19 cellular contexts compared by ENCODE assay signal in the genomic region with DNA sequence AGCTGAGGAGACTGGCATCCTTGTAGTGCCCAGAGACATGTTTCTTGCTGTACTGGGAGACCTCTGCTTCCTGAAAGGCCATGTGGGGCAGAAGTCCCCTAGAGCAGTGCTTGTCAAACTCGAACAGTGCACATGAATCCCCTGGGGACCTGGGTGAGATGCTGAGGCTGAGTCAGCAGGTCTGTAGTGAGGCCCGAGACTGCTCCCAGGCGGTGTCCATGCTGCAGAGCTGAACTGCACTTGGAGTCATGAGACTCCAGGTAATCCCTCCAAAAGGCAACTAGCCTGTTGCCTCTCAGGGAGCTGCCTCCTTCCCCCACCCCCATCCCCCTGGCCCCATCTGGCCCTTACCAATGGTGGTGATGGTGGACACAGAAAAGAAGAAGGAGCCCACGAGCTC. TPM values are rescaled to one million over a fixed set of nuclear protein-coding genes. Genes with fewer than 3 reads are reported as not detected.
"Had no signal": no experiment of that assay in that cellular context is flagged by ENCODE, and none has a peak within 500 bp of the region (broad histone marks: within the 10 kb centered on the region; RNA-seq: fewer than 3 reads in every experiment).

No MANE protein-coding gene starts in this region.

- H3K36me3 ChIP-seq: breast epithelium, colonic mucosa, esophagus muscularis mucosa, gastrocnemius medialis, left ventricle myocardium inferior, prostate gland, transverse colon, vagina had no signal

- H3K9me3 ChIP-seq: breast epithelium, colonic mucosa, esophagus muscularis mucosa, gastrocnemius medialis, left ventricle myocardium inferior, prostate gland, transverse colon, vagina had no signal

- H3K27ac Mint-ChIP-seq: activated CD4-positive, alpha-beta memory T cell treated with anti-CD3 and anti-CD28 coated beads for 36 hours; activated naive CD4-positive, alpha-beta T cell treated with anti-CD3 and anti-CD28 coated beads for 36 hours; activated naive CD8-positive, alpha-beta T cell treated with anti-CD3 and anti-CD28 coated beads, Interleukin-2, amount 10 ng/mL, durations not matched to agents 7 days and 5 days; activated T-cell treated with anti-CD3 and anti-CD28 coated beads, Interleukin-2, amount 50 U/mL, for 72 hours; effector memory CD8-positive, alpha-beta T cell had no signal

- H3K4me1 Mint-ChIP-seq: neural crest cell had no signal

- H3K4me3 Mint-ChIP-seq: activated CD4-positive, alpha-beta memory T cell treated with anti-CD3 and anti-CD28 coated beads for 36 hours; activated naive CD4-positive, alpha-beta T cell treated with anti-CD3 and anti-CD28 coated beads for 36 hours; activated naive CD8-positive, alpha-beta T cell treated with anti-CD3 and anti-CD28 coated beads, Interleukin-2, amount 10 ng/mL, durations not matched to agents 7 days and 5 days; activated T-cell treated with anti-CD3 and anti-CD28 coated beads, Interleukin-2, amount 50 U/mL, for 72 hours; effector memory CD8-positive, alpha-beta T cell; naive thymus-derived CD4-positive, alpha-beta T cell; neural crest cell had no signal

- H3K27ac ChIP-seq: breast epithelium, colonic mucosa, dorsolateral prefrontal cortex, esophagus muscularis mucosa, gastrocnemius medialis, left ventricle myocardium inferior, prostate gland, transverse colon, vagina had no signal

- H3K36me3 Mint-ChIP-seq: activated CD4-positive, alpha-beta memory T cell treated with anti-CD3 and anti-CD28 coated beads for 36 hours; activated naive CD8-positive, alpha-beta T cell treated with anti-CD3 and anti-CD28 coated beads, Interleukin-2, amount 10 ng/mL, durations not matched to agents 7 days and 5 days; naive thymus-derived CD4-positive, alpha-beta T cell had no signal

- H3K9me3 Mint-ChIP-seq: activated CD4-positive, alpha-beta memory T cell treated with anti-CD3 and anti-CD28 coated beads for 36 hours; activated naive CD4-positive, alpha-beta T cell treated with anti-CD3 and anti-CD28 coated beads for 36 hours; activated naive CD8-positive, alpha-beta T cell treated with anti-CD3 and anti-CD28 coated beads, Interleukin-2, amount 10 ng/mL, durations not matched to agents 7 days and 5 days; activated T-cell treated with anti-CD3 and anti-CD28 coated beads, Interleukin-2, amount 50 U/mL, for 72 hours; effector memory CD8-positive, alpha-beta T cell; naive thymus-derived CD4-positive, alpha-beta T cell; neural crest cell had no signal

- H3K4me3 ChIP-seq: breast epithelium, colonic mucosa, dorsolateral prefrontal cortex, esophagus muscularis mucosa, gastrocnemius medialis, left ventricle myocardium inferior, prostate gland, transverse colon, vagina had no signal

RNA-seq across cellular contexts. Expression of a gene that starts 3.7 kb away (rescaled TPM):
- total RNA-seq: activated CD4-positive, alpha-beta memory T cell treated with anti-CD3 and anti-CD28 coated beads for 36 hours; activated naive CD4-positive, alpha-beta T cell treated with anti-CD3 and anti-CD28 coated beads for 36 hours; activated naive CD8-positive, alpha-beta T cell treated with anti-CD3 and anti-CD28 coated beads, Interleukin-2, amount 10 ng/mL, durations not matched to agents 7 days and 5 days; activated T-cell treated with anti-CD3 and anti-CD28 coated beads, Interleukin-2, amount 50 U/mL, for 72 hours; colonic mucosa; gastrocnemius medialis; lung microvascular endothelial cell; osteocyte; temporal lobe; vagina had no signal
- polyA plus RNA-seq: naive thymus-derived CD4-positive, alpha-beta T cell had no signal

RNA-seq across cellular contexts. Expression of a gene that starts 12.0 kb away (rescaled TPM):
- total RNA-seq: activated CD4-positive, alpha-beta memory T cell treated with anti-CD3 and anti-CD28 coated beads for 36 hours; activated naive CD4-positive, alpha-beta T cell treated with anti-CD3 and anti-CD28 coated beads for 36 hours; activated naive CD8-positive, alpha-beta T cell treated with anti-CD3 and anti-CD28 coated beads, Interleukin-2, amount 10 ng/mL, durations not matched to agents 7 days and 5 days; activated T-cell treated with anti-CD3 and anti-CD28 coated beads, Interleukin-2, amount 50 U/mL, for 72 hours; breast epithelium; colonic mucosa; esophagus muscularis mucosa; gastrocnemius medialis; left ventricle myocardium inferior; lung microvascular endothelial cell; naive thymus-derived CD4-positive, alpha-beta T cell; neural crest cell; osteocyte; prostate gland; temporal lobe; transverse colon; vagina had no signal
- polyA plus RNA-seq: naive thymus-derived CD4-positive, alpha-beta T cell had no signal
